In the genomic region with DNA sequence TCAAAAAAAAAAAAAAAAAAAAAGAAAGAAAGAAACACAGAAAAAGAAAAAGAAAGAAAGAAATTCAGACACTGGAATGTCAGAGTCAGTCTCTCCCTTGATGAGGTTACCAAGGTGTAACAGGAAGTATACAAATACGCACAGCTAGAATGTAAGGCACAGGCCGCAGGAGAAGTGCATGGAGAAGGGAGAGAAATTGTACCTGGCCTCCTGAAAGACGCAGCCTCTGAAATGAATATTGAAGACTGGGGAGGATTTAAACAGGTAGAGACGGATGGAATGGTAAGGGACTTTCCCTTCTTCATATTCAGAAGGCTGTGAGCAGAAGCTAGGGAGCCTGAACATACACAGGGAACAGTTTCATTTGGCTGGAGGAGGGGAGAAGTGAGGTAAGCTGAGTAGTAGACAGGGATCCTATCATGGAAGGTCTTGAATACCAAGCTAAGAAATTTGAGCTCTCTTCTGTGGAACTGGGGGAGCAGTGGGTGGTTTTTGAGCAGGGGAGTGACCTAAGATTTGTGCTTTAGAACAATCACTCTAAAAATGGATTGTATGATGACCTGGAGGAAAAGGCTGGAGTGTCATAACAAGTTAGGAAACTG, we compare ENCODE assay signal across 13 cellular contexts.
A peak's percentile ranks its signal among the peaks of the same experiment; 100 is the strongest.
DNase-seq lines count a peak whose midpoint lies in the region; ATAC-seq, FAIRE-seq and TF ChIP-seq lines count a peak whose summit lies in the region.
"Had no signal": no experiment of that assay in that cellular context is flagged by ENCODE, and none has a peak within 500 bp of the region (broad histone marks: within the 10 kb centered on the region; RNA-seq: fewer than 3 reads in every experiment).

No MANE protein-coding gene starts in this region.

- ATAC-seq in left cardiac atrium = no peak
- ATAC-seq in GM19351 (IDR thresholded peaks at IDR 0.05; ENCODE audit: unreplicated experiment) = no peak

- no peak for FAIRE-seq in small intestine (lab: Jason Lieb, UNC)

- no peaks in the 10 kb centered on the region for H3K4me1 ChIP-seq in small intestine (ENCODE audit: control insufficient read depth in 2 of 2, insufficient read depth in 1 of 2, low read depth in 1 of 2, low read length in 1 of 2)
- H3K4me1 ChIP-seq: SJSA1 had no signal

- H3K27ac ChIP-seq in coronary artery = peak overlapping the region; percentile 44 to 69
- H3K27ac ChIP-seq in small intestine (ENCODE audit: low read depth in 1 of 2, low read length in 1 of 2) = peak overlapping the region; percentile 55 to 81
- H3K27ac ChIP-seq: GM23248, SJSA1 had no signal

- no peaks in the 10 kb centered on the region for H3K27me3 ChIP-seq in small intestine (ENCODE audit: control insufficient read depth in 2 of 2, insufficient read depth in 2 of 2, low read length in 2 of 2)
- H3K27me3 ChIP-seq: SJSA1 had no signal

- DNase-seq in NCI-H2029 (lab: John Stamatoyannopoulos, UW) = peak; percentile 10
- no peak for DNase-seq in NCI-H2029 treated with DMSO at 0.1 percent for 48 hours (lab: John Stamatoyannopoulos, UW)
- DNase-seq in NB4 (ENCODE audit: low read depth) = peak; percentile 51
- DNase-seq in coronary artery (ENCODE audit: low spot score) = no peak
- DNase-seq in small intestine = no peak
- DNase-seq in AG08395 (ENCODE audit: low spot score) = no peak
- no peak for DNase-seq in left cardiac atrium
- DNase-seq: 8988T; activated CD4-positive, alpha-beta T cell treated with anti-CD3 and anti-CD28 coated beads, Interleukin-2, amount 50 U/mL, for 4 hours; GM23248; NCI-H446 treated with DMSO at 0.1 percent for 48 hours had no signal

- H3K36me3 ChIP-seq in small intestine (ENCODE audit: control insufficient read depth in 2 of 2, insufficient read depth in 2 of 2, low read length in 2 of 2) = no peaks in the 10 kb centered on the region
- H3K36me3 ChIP-seq: SJSA1 had no signal

- TF ChIP-seq POLR2A in NB4 (IDR thresholded peaks at IDR 0.05; ENCODE audit: extremely low read depth, insufficient read length) = no peak

- WGBS in small intestine, 3 donors = 78 to 85% (median 78%) methylated on average over 4 of the region's 4 CpGs

- no peaks in the 10 kb centered on the region for H3K9me3 ChIP-seq in small intestine (ENCODE audit: control insufficient read depth, low read depth)
- H3K9me3 ChIP-seq: SJSA1 had no signal

- intact Hi-C loops in left cardiac atrium (cut with DNase I) = no loop called here

- TF ChIP-seq CTCF in NB4 (IDR thresholded peaks at IDR 0.05; ENCODE audit: low read depth, low read length) (no peak), coronary artery (IDR thresholded peaks at IDR 0.05) (no peak)

- no peak overlapping the region for H3K4me3 ChIP-seq in NB4 (ENCODE audit: low read depth, low read length)
- no peak overlapping the region for H3K4me3 ChIP-seq in coronary artery
- no peak overlapping the region for H3K4me3 ChIP-seq in small intestine (ENCODE audit: low read depth in 1 of 2, low read length in 2 of 2)
- H3K4me3 ChIP-seq: GM23248, SJSA1 had no signal

Comparison
In these comparisons a context has a peak if more than half of its experiments do, and no peak if none do; other contexts are left out.
1. DNase-seq: peak in NCI-H2029 (single experiment) and NB4 (single experiment); none in NCI-H2029 treated with DMSO at 0.1 percent for 48 hours (single experiment), coronary artery (single experiment), small intestine (single experiment), AG08395 (single experiment) and left cardiac atrium (single experiment).